In genomic region chr12:21501258-21502163, GRCh38 we compare ENCODE assay signal across 8 cellular contexts. TPM values are rescaled to one million over a fixed set of nuclear protein-coding genes. Genes with fewer than 3 reads are reported as not detected.
DNase-seq lines count a peak whose midpoint lies in the region; ATAC-seq and TF ChIP-seq lines count a peak whose summit lies in the region.

TSS of gene GOLT1B (plus strand) at chr12:21501789. CDS start at chr12:21501924, 135 bp downstream.
TSS of gene RECQL (minus strand) at chr12:21501635. CDS start at chr12:21499570, 2,065 bp downstream.

- H3K9me3 ChIP-seq in testis = no peaks in the 10 kb centered on the region

- TF ChIP-seq CTCF in GM10266 (IDR thresholded peaks at IDR 0.05; ENCODE audit: control insufficient read depth, insufficient read depth, low read depth, missing control alignments) (no peak), omental fat pad (IDR thresholded peaks at IDR 0.05) (no peak), testis (IDR thresholded peaks at IDR 0.05) (no peak)

- H3K9me3 Mint-ChIP-seq in activated naive CD4-positive, alpha-beta T cell treated with anti-CD3 and anti-CD28 coated beads, Interleukin-2, amount 50 U/mL, for 72 hours = no peaks in the 10 kb centered on the region

- WGBS in testis, 2 donors = 0 to 1% methylated on average over 26 to 61 of the region's 61 CpGs

- no peak within 1 kb of the TSS for H3K27ac Mint-ChIP-seq in activated naive CD4-positive, alpha-beta T cell treated with anti-CD3 and anti-CD28 coated beads, Interleukin-2, amount 50 U/mL, for 72 hours

- H3K36me3 Mint-ChIP-seq in activated naive CD4-positive, alpha-beta T cell treated with anti-CD3 and anti-CD28 coated beads, Interleukin-2, amount 50 U/mL, for 72 hours = peaks cover 15 to 29% of the 10 kb centered on the region in 2 donors

- H3K4me3 ChIP-seq in testis = peak within 1 kb of the TSS; percentile 76 to 97

- no peaks in the 10 kb centered on the region for H3K36me3 ChIP-seq in testis (ENCODE audit: low read depth, missing control alignments)

- ATAC-seq in HG02623 (IDR thresholded peaks at IDR 0.05; ENCODE audit: unreplicated experiment) (peak; percentile 99), SK-N-SH treated with all-trans-retinoic acid at 6 μM for 48 hours (peak; percentile 97), omental fat pad (ENCODE audit: low FRiP score) (peak; percentile 99)
- ATAC-seq in activated naive CD4-positive, alpha-beta T cell treated with anti-CD3 and anti-CD28 coated beads, Interleukin-2, amount 50 U/mL, for 72 hours = peak; percentile 95 to 98

- no peaks in the 10 kb centered on the region for H3K27me3 ChIP-seq in testis

- peak within 1 kb of the TSS; percentile 83 to 90 for H3K27ac ChIP-seq in testis

- peak; percentile 22 for TF ChIP-seq POLR2A in testis (IDR thresholded peaks at IDR 0.05)

- DNase-seq in GM10266 (ENCODE audit: extremely low spot score) (peak; percentile 90), NCI-H1092 treated with DMSO at 0.1 percent for 48 hours (lab: John Stamatoyannopoulos, UW) (peak; percentile 98), glomerular visceral epithelial cell (ENCODE audit: extremely low spot score) (peak; percentile 96), omental fat pad (ENCODE audit: low spot score) (peak; percentile 67), testis (peak; percentile 98)
- peak; percentile 83 to 94 for DNase-seq in activated naive CD4-positive, alpha-beta T cell treated with anti-CD3 and anti-CD28 coated beads, Interleukin-2, amount 50 U/mL, for 72 hours (ENCODE audit: low spot score in 2 of 2)

- intact Hi-C loops in testis (cut with DNase I; ENCODE audit: low total_unique reads) = no loop called here

- peaks cover 13% of the 10 kb centered on the region for H3K4me1 ChIP-seq in testis

TF ChIP-seq in SK-N-SH treated with all-trans-retinoic acid at 6 μM for 48 hours, 23 proteins besides CTCF, POLR2A, EP300 and RAD21:
- no peak for TF ChIP-seq ESRRG (CRISPR knock-in tag; IDR thresholded peaks at IDR 0.05)
- no peak for TF ChIP-seq ZNF70 (CRISPR knock-in tag; IDR thresholded peaks at IDR 0.05)
- no peak for TF ChIP-seq TCF4 (CRISPR knock-in tag; IDR thresholded peaks at IDR 0.05; ENCODE audit: borderline replicate concordance)
- TF ChIP-seq GLIS3 (CRISPR knock-in tag; IDR thresholded peaks at IDR 0.05) = no peak
- TF ChIP-seq CREB5 (CRISPR knock-in tag; IDR thresholded peaks at IDR 0.05; ENCODE audit: low read depth) = no peak
- TF ChIP-seq BACH2 (CRISPR knock-in tag; IDR thresholded peaks at IDR 0.05; ENCODE audit: borderline replicate concordance) = no peak
- TF ChIP-seq CSDC2 (CRISPR knock-in tag; IDR thresholded peaks at IDR 0.05) = no peak

RNA-seq across cellular contexts. Expression of gene GOLT1B, which starts in this region (rescaled TPM):
- total RNA-seq in activated naive CD4-positive, alpha-beta T cell treated with anti-CD3 and anti-CD28 coated beads, Interleukin-2, amount 50 U/mL, for 72 hours = 10 to 100 TPM; 29.4 to 63.0 TPM
- total RNA-seq in omental fat pad = 10 to 100 TPM; 22.0 to 39.0 (median 26.6) TPM
- total RNA-seq in testis = 10 to 100 TPM; 13.7 to 13.9 TPM
- 24.6 TPM for polyA plus RNA-seq in testis (ENCODE audit: insufficient read depth, low read depth, low replicate concordance)

RNA-seq across cellular contexts. Expression of gene RECQL, which starts in this region (rescaled TPM):
- total RNA-seq in activated naive CD4-positive, alpha-beta T cell treated with anti-CD3 and anti-CD28 coated beads, Interleukin-2, amount 50 U/mL, for 72 hours = 100 to 1,000 TPM in 1 of 2 donors, 10 to 100 TPM in 1; 86.4 to 126 TPM
- 10 to 100 TPM; 28.7 to 41.6 (median 33.3) TPM for total RNA-seq in omental fat pad
- total RNA-seq in testis = 10 to 100 TPM; 15.2 to 21.6 TPM
- 9.8 TPM for polyA plus RNA-seq in testis (ENCODE audit: insufficient read depth, low read depth, low replicate concordance)

Comparison
In these comparisons a context has a peak if more than half of its experiments do, and no peak if none do; other contexts are left out.
1. Peak in every context shown above with its lines: DNase-seq, ATAC-seq, H3K4me3 ChIP-seq and H3K27ac ChIP-seq.